9 cellular contexts compared by ENCODE assay signal in genomic region chr11:66266378-66267038, GRCh38. TPM values are rescaled to one million over a fixed set of nuclear protein-coding genes. Genes with fewer than 3 reads are reported as not detected.
DNase-seq lines count a peak whose midpoint lies in the region; ATAC-seq and TF ChIP-seq lines count a peak whose summit lies in the region.
"Had no signal": no experiment of that assay in that cellular context is flagged by ENCODE, and none has a peak within 500 bp of the region (broad histone marks: within the 10 kb centered on the region; RNA-seq: fewer than 3 reads in every experiment).

No MANE protein-coding gene starts in this region.

- TF ChIP-seq CTCF in astrocyte of the cerebellum (IDR thresholded peaks at IDR 0.05; ENCODE audit: low read depth, low read length, missing control alignments) (no peak), lower lobe of right lung (IDR thresholded peaks at IDR 0.05) (no peak), transverse colon (IDR thresholded peaks at IDR 0.05) (no peak), thyroid gland (IDR thresholded peaks at IDR 0.05) (no peak)

- peak overlapping the region; percentile 95 for H3K4me3 Mint-ChIP-seq in activated naive CD4-positive, alpha-beta T cell treated with anti-CD3 and anti-CD28 coated beads, Interleukin-2, amount 50 U/mL, for 24 hours

- TF ChIP-seq EP300 in transverse colon (IDR thresholded peaks at IDR 0.05; ENCODE audit: low read depth) = no peak

- H3K27me3 ChIP-seq in lower lobe of right lung (ENCODE audit: low read depth) = no peaks in the 10 kb centered on the region
- no peaks in the 10 kb centered on the region for H3K27me3 ChIP-seq in transverse colon
- no peaks in the 10 kb centered on the region for H3K27me3 ChIP-seq in thyroid gland

- H3K9me3 Mint-ChIP-seq in activated naive CD4-positive, alpha-beta T cell treated with anti-CD3 and anti-CD28 coated beads, Interleukin-2, amount 50 U/mL, for 24 hours = no peaks in the 10 kb centered on the region

- peak overlapping the region; percentile 64 for H3K4me3 ChIP-seq in astrocyte of the cerebellum (ENCODE audit: low read depth, low read length)
- H3K4me3 ChIP-seq in lower lobe of right lung = peak overlapping the region; percentile 81
- H3K4me3 ChIP-seq in transverse colon = peak overlapping the region in 1 of 4 donors; percentile 96
- no peak overlapping the region for H3K4me3 ChIP-seq in thyroid gland (replicated peaks in 1 of 3)

- H3K27ac Mint-ChIP-seq in activated naive CD4-positive, alpha-beta T cell treated with anti-CD3 and anti-CD28 coated beads, Interleukin-2, amount 50 U/mL, for 24 hours = no peak overlapping the region

- H3K36me3 Mint-ChIP-seq in activated naive CD4-positive, alpha-beta T cell treated with anti-CD3 and anti-CD28 coated beads, Interleukin-2, amount 50 U/mL, for 24 hours = peaks cover 3% of the 10 kb centered on the region

- ATAC-seq in lower lobe of right lung (no peak), HG02571 (IDR thresholded peaks at IDR 0.05; ENCODE audit: unreplicated experiment) (no peak)

- WGBS in transverse colon (ENCODE audit: low coverage in 1 of 2), 2 donors = 80% methylated on average over 20 of the region's 20 CpGs; no CpG with 5 or more reads in 1 of the 2 donors
- 83 to 84% methylated on average over 12 to 17 of the region's 20 CpGs for WGBS in thyroid gland, 2 donors

- H3K9me3 ChIP-seq in lower lobe of right lung (no peaks in the 10 kb centered on the region), transverse colon (no peaks in the 10 kb centered on the region), thyroid gland (no peaks in the 10 kb centered on the region)

- H3K27ac ChIP-seq in lower lobe of right lung = peak overlapping the region; percentile 91
- H3K27ac ChIP-seq in transverse colon = peak overlapping the region; percentile 92 to 99 (median 97)
- H3K27ac ChIP-seq in thyroid gland = no peak overlapping the region

- peaks cover 38% of the 10 kb centered on the region for H3K36me3 ChIP-seq in lower lobe of right lung
- H3K36me3 ChIP-seq in transverse colon = peaks cover 0 to under 1% (median 0%) of the 10 kb centered on the region in 4 donors
- H3K36me3 ChIP-seq in thyroid gland = peaks cover under 1 to 16% of the 10 kb centered on the region in 2 donors

- H3K4me1 ChIP-seq in lower lobe of right lung (peaks cover 29% of the 10 kb centered on the region), transverse colon (peaks cover 23 to 31% (median 24%) of the 10 kb centered on the region in 4 donors), thyroid gland (peaks cover 15 to 24% of the 10 kb centered on the region in 2 donors)

- DNase-seq in activated naive CD4-positive, alpha-beta T cell treated with anti-CD3 and anti-CD28 coated beads, Interleukin-2, amount 50 U/mL, for 16 hours = no peak
- DNase-seq in astrocyte of the cerebellum (ENCODE audit: low read depth) (no peak), lower lobe of right lung (no peak), transverse colon (no peak), thyroid gland (no peak), kidney tubule cell (ENCODE audit: low spot score) (no peak)

- H3K4me1 Mint-ChIP-seq in activated naive CD4-positive, alpha-beta T cell treated with anti-CD3 and anti-CD28 coated beads, Interleukin-2, amount 50 U/mL, for 24 hours = peaks cover 31% of the 10 kb centered on the region

- intact Hi-C loops in lower lobe of right lung (cut with DNase I) (no loop called here), transverse colon (cut with DNase I; ENCODE audit: low total_unique reads) (no loop called here), thyroid gland (cut with DNase I) (no loop called here)

- H3K27me3 Mint-ChIP-seq in activated naive CD4-positive, alpha-beta T cell treated with anti-CD3 and anti-CD28 coated beads, Interleukin-2, amount 50 U/mL, for 24 hours = no peaks in the 10 kb centered on the region

- in situ Hi-C loops in astrocyte of the cerebellum (cut with HindIII; ENCODE audit: low sequenced_read_pairs) (no loop called here), transverse colon (cut with MboI; ENCODE audit: low pct_ligation_motif_present in 1 of 4, low pct_unique_long_range_greater_than_20kb in 1 of 4, low sequenced_read_pairs in 3 of 4) (no loop called here)

- TF ChIP-seq POLR2A in transverse colon (IDR thresholded peaks at IDR 0.05) = no peak
- no peak for TF ChIP-seq POLR2A in thyroid gland (IDR thresholded peaks at IDR 0.05)

RNA-seq across cellular contexts. Expression of gene RAB1B, which starts 1.9 kb away (rescaled TPM):
- total RNA-seq in lower lobe of right lung = 138 TPM
- total RNA-seq in transverse colon = 100 to 1,000 TPM in 3 of 4 donors, 10 to 100 TPM in 1; 89.8 to 141 (median 131) TPM
- total RNA-seq in thyroid gland = 100 to 1,000 TPM; 122 to 166 (median 130) TPM

RNA-seq across cellular contexts. Expression of gene KLC2, which starts 9.0 kb away (rescaled TPM):
- 24.3 TPM for total RNA-seq in lower lobe of right lung
- total RNA-seq in transverse colon = 10 to 100 TPM in 2 of 4 donors, 1 to 10 TPM in 2; 5.1 to 15.6 (median 11.1) TPM
- 10 to 100 TPM; 13.0 to 26.0 (median 15.9) TPM for total RNA-seq in thyroid gland

RNA-seq across cellular contexts. Expression of gene CNIH2, which starts 11.5 kb away (rescaled TPM):
- total RNA-seq in lower lobe of right lung (0.89 TPM), transverse colon (under 1 TPM in 1 of 4 donors, not detected in 3; 0.41 TPM), thyroid gland (not detected)

RNA-seq across cellular contexts. Expression of gene YIF1A, which starts 22.4 kb away (rescaled TPM):
- total RNA-seq in lower lobe of right lung (67.8 TPM), transverse colon (10 to 100 TPM; 60.6 to 99.7 (median 72.3) TPM), thyroid gland (100 to 1,000 TPM in 3 of 4 donors, 10 to 100 TPM in 1; 77.7 to 168 (median 118) TPM)

RNA-seq across cellular contexts. Expression of gene TMEM151A, which starts 25.2 kb away (rescaled TPM):
- total RNA-seq in lower lobe of right lung (not detected), transverse colon (under 1 TPM in 2 of 4 donors, not detected in 2; 0.55 to 0.75 TPM), thyroid gland (1 to 10 TPM in 1 of 4 donors, under 1 TPM in 2, not detected in 1; 0.20 to 1.1 (median 0.22) TPM)
- total RNA-seq: RPMI7951 had no signal

Comparison
In these comparisons a context has a peak if more than half of its experiments do, and no peak if none do; other contexts are left out.
1. H3K4me3 ChIP-seq: peak in astrocyte of the cerebellum (single experiment) and lower lobe of right lung (single experiment); none in thyroid gland (0 of 3).
2. H3K27ac ChIP-seq: peak in lower lobe of right lung (single experiment) and transverse colon (4 of 4); none in thyroid gland (0 of 3).